ENCODE assay signal across 29 cellular contexts in genomic region chr18:73778052-73778395, GRCh38.
"Had no signal": no experiment of that assay in that cellular context is flagged by ENCODE, and none has a peak within 500 bp of the region (broad histone marks: within the 10 kb centered on the region; RNA-seq: fewer than 3 reads in every experiment).

No MANE protein-coding gene starts in this region.

- DNase-seq: activated CD4-positive, alpha-beta T cell treated with anti-CD3 and anti-CD28 coated beads for 48 hours; activated CD4-positive, alpha-beta T cell treated with anti-CD3 and anti-CD28 coated beads, Interleukin-2, amount 50 U/mL, for 4 hours; activated CD4-positive, CD25-positive, alpha-beta regulatory T cell treated with anti-CD3 and anti-CD28 coated beads, Interleukin-2, amount 50 U/mL, for 72 hours; activated CD8-positive, alpha-beta memory T cell treated with anti-CD3 and anti-CD28 coated beads, Interleukin-2, amount 10 ng/mL, durations not matched to agents 7 days and 5 days; activated CD8-positive, alpha-beta T cell treated with anti-CD3 and anti-CD28 coated beads, Interleukin-2, amount 10 ng/mL, durations not matched to agents 7 days and 5 days; activated gamma-delta T cell; activated naive CD4-positive, alpha-beta T cell treated with anti-CD3 and anti-CD28 coated beads for 36 hours; activated T-cell treated with anti-CD3 and anti-CD28 coated beads, Interleukin-2, amount 50 U/mL, for 48 hours; brain microvascular endothelial cell; MG63; MV-4-11; NCI-H1092 treated with DMSO at 0.1 percent for 48 hours; NCI-H1417 treated with DMSO at 0.1 percent for 48 hours; NCI-H1694 treated with DMSO at 0.1 percent for 48 hours; NCI-H2029 treated with DMSO at 0.1 percent for 48 hours; NCI-H345; NCI-H510A; NCI-H526 treated with DMSO at 0.1 percent for 48 hours; NCI-H82; OCI-M1; Right ventricle myocardium superior; RPMI8226; SJCRH30 had no signal

- H3K27ac ChIP-seq: brain microvascular endothelial cell, cardiac muscle cell, SJCRH30 had no signal

- H3K4me1 Mint-ChIP-seq: activated CD8-positive, alpha-beta memory T cell treated with anti-CD3 and anti-CD28 coated beads, Interleukin-2, amount 10 ng/mL, durations not matched to agents 7 days and 5 days; activated T-helper 17 cell treated with anti-CD3 and anti-CD28 coated beads, Interleukin-2, amount 50 U/mL, for 72 hours had no signal

- FAIRE-seq: colon had no signal

- H3K27me3 ChIP-seq: brain microvascular endothelial cell, cardiac muscle cell, MG63, SJCRH30 had no signal

- H3K27me3 Mint-ChIP-seq: activated CD8-positive, alpha-beta memory T cell treated with anti-CD3 and anti-CD28 coated beads, Interleukin-2, amount 10 ng/mL, durations not matched to agents 7 days and 5 days; activated T-helper 17 cell treated with anti-CD3 and anti-CD28 coated beads, Interleukin-2, amount 50 U/mL, for 72 hours had no signal

- H3K4me3 ChIP-seq: cardiac muscle cell, MG63, SJCRH30 had no signal

- H3K4me1 ChIP-seq: SJCRH30 had no signal

- ATAC-seq: activated CD8-positive, alpha-beta memory T cell treated with anti-CD3 and anti-CD28 coated beads, Interleukin-2, amount 10 ng/mL, durations not matched to agents 7 days and 5 days; activated CD8-positive, alpha-beta T cell treated with anti-CD3 and anti-CD28 coated beads, Interleukin-2, amount 10 ng/mL, durations not matched to agents 7 days and 5 days; activated T-helper 17 cell treated with anti-CD3 and anti-CD28 coated beads, Interleukin-2, amount 50 U/mL, for 72 hours; Panc1 had no signal

- H3K36me3 ChIP-seq: brain microvascular endothelial cell, cardiac muscle cell, MG63, SJCRH30 had no signal

- H3K9me3 Mint-ChIP-seq: activated naive CD4-positive, alpha-beta T cell treated with anti-CD3 and anti-CD28 coated beads for 36 hours; T-helper 1 cell treated with Interleukin-12 subunit alpha and Interleukin-12 subunit beta and Interleukin-4 antibody, amounts not matched to agents 30 μg/mL and 1 μg/mL, for 36 hours had no signal

- H3K27ac Mint-ChIP-seq: activated CD8-positive, alpha-beta memory T cell treated with anti-CD3 and anti-CD28 coated beads, Interleukin-2, amount 10 ng/mL, durations not matched to agents 7 days and 5 days; activated CD8-positive, alpha-beta T cell treated with anti-CD3 and anti-CD28 coated beads, Interleukin-2, amount 10 ng/mL, durations not matched to agents 7 days and 5 days; activated naive CD4-positive, alpha-beta T cell treated with anti-CD3 and anti-CD28 coated beads for 36 hours; activated naive CD8-positive, alpha-beta T cell; activated T-helper 17 cell treated with anti-CD3 and anti-CD28 coated beads, Interleukin-2, amount 50 U/mL, for 72 hours; T-helper 1 cell treated with Interleukin-12 subunit alpha and Interleukin-12 subunit beta and Interleukin-4 antibody, amounts not matched to agents 30 μg/mL and 1 μg/mL, for 36 hours had no signal

- H3K9me3 ChIP-seq: MG63, SJCRH30 had no signal

- H3K36me3 Mint-ChIP-seq: activated CD8-positive, alpha-beta memory T cell treated with anti-CD3 and anti-CD28 coated beads, Interleukin-2, amount 10 ng/mL, durations not matched to agents 7 days and 5 days; activated naive CD8-positive, alpha-beta T cell had no signal

- H3K4me3 Mint-ChIP-seq: activated CD8-positive, alpha-beta memory T cell treated with anti-CD3 and anti-CD28 coated beads, Interleukin-2, amount 10 ng/mL, durations not matched to agents 7 days and 5 days; activated CD8-positive, alpha-beta T cell treated with anti-CD3 and anti-CD28 coated beads, Interleukin-2, amount 10 ng/mL, durations not matched to agents 7 days and 5 days; activated naive CD4-positive, alpha-beta T cell treated with anti-CD3 and anti-CD28 coated beads for 36 hours; activated naive CD8-positive, alpha-beta T cell; activated T-helper 17 cell treated with anti-CD3 and anti-CD28 coated beads, Interleukin-2, amount 50 U/mL, for 72 hours; T-helper 1 cell treated with Interleukin-12 subunit alpha and Interleukin-12 subunit beta and Interleukin-4 antibody, amounts not matched to agents 30 μg/mL and 1 μg/mL, for 36 hours had no signal
